In the genomic region with DNA sequence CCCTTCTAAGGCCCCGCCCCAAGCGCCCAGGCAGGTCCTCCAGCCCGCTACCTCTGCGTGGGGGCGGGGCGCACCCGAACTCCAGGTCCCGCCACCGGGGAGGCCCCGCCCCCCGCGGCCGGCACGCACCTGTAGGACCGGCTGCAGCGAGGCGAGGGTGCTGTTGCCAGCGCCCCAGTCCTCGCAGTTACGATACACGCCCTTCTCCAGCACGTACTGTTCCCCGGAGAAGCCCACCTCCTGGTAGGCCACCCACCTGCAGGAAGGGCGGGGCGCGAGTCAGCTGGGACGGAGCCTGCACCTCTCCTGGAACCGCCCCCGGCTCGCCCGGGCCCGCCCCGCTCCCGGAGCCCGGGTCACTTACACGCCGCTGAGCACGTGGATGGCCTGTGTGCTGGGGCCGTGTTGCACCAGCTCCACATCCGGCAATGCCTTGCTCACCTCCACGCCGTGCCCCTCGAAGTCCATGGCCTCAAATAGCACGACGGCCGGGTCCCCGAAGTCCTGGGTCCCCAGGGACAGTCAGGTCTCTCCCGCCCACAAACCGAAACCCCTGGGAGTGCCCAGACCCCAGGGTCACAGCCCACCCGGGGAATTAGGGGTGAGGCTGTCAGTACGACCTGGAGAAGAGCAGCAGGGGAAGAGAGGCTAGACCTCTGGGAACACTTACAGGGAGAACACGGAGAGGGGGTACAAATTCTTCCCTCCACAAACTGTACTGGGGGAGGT, we compare ENCODE assay signal across 8 cellular contexts. TPM values are rescaled to one million over a fixed set of nuclear protein-coding genes. Genes with fewer than 3 reads are reported as not detected.
DNase-seq lines count a peak whose midpoint lies in the region; ATAC-seq and TF ChIP-seq lines count a peak whose summit lies in the region.

No MANE protein-coding gene starts in this region.

- no peaks in the 10 kb centered on the region for H3K27me3 ChIP-seq in parathyroid adenoma (ENCODE audit: control insufficient read depth, insufficient read depth, low read length)

- H3K36me3 ChIP-seq in parathyroid adenoma (ENCODE audit: control insufficient read depth, insufficient read depth, low read length), result no peaks in the 10 kb centered on the region

- H3K79me2 ChIP-seq in parathyroid adenoma, result no peaks in the 10 kb centered on the region

- H3K9ac ChIP-seq in parathyroid adenoma, result no peak overlapping the region

- DNase-seq in GM10266 (ENCODE audit: extremely low spot score) (peak; percentile 80), NOMO-1 treated with DMSO at 0.1 percent for 48 hours (lab: John Stamatoyannopoulos, UW; ENCODE audit: unreplicated experiment) (peak; percentile 53), activated T-helper 1 cell treated with Interleukin-2 at 50 U/mL for 16 hours (ENCODE audit: low read depth) (peak; percentile 82), foreskin fibroblast (peak in 1 of 2 donors; percentile 59), type B pancreatic cell (ENCODE audit: extremely low spot score, unreplicated experiment) (peak; percentile 88), pons (ENCODE audit: low spot score) (no peak)

- H2AFZ ChIP-seq in parathyroid adenoma, result peak overlapping the region; percentile 74

- H3K4me2 ChIP-seq in parathyroid adenoma (ENCODE audit: low read length), result peak overlapping the region; percentile 91

- H3K4me1 Mint-ChIP-seq in type B pancreatic cell (ENCODE audit: unreplicated experiment), result no peaks in the 10 kb centered on the region

- H3K27ac Mint-ChIP-seq in type B pancreatic cell, result no peak overlapping the region

- no peak for TF ChIP-seq CTCF in GM10266 (IDR thresholded peaks at IDR 0.05; ENCODE audit: control insufficient read depth, insufficient read depth, low read depth, missing control alignments)
- TF ChIP-seq CTCF in foreskin fibroblast (IDR thresholded peaks at IDR 0.05; ENCODE audit: low read depth, low read length), result no peak
- no peak for TF ChIP-seq CTCF in parathyroid adenoma (IDR thresholded peaks at IDR 0.05)
- TF ChIP-seq CTCF in type B pancreatic cell (conservative IDR thresholded peaks at IDR 0.05), result no peak

- no peak overlapping the region for H3K27ac ChIP-seq in parathyroid adenoma

- peak; percentile 58 for ATAC-seq in HG03442 (IDR thresholded peaks at IDR 0.05; ENCODE audit: unreplicated experiment)

- H3K4me3 Mint-ChIP-seq in type B pancreatic cell, result peak overlapping the region; percentile 91

- H3K9me3 ChIP-seq in parathyroid adenoma (ENCODE audit: control insufficient read depth, low read length), result no peaks in the 10 kb centered on the region

- peak overlapping the region; percentile 55 to 63 for H3K4me3 ChIP-seq in foreskin fibroblast (ENCODE audit: low read depth in 1 of 2, low read length in 2 of 2)
- peak overlapping the region; percentile 79 for H3K4me3 ChIP-seq in parathyroid adenoma (ENCODE audit: low read depth, low read length)

- H3K4me1 ChIP-seq in parathyroid adenoma, result no peaks in the 10 kb centered on the region

- peaks cover 11% of the 10 kb centered on the region for H3K27me3 Mint-ChIP-seq in type B pancreatic cell

- no peaks in the 10 kb centered on the region for H3K9me3 Mint-ChIP-seq in type B pancreatic cell

- no peaks in the 10 kb centered on the region for H3K36me3 Mint-ChIP-seq in type B pancreatic cell

RNA-seq across cellular contexts. Expression of a gene that starts 17.3 kb away (rescaled TPM):
- total RNA-seq in type B pancreatic cell (ENCODE audit: low replicate concordance), result 20.0 and 67.7 TPM in 2 replicates

RNA-seq across cellular contexts. Expression of a gene that starts 18.9 kb away (rescaled TPM):
- total RNA-seq in type B pancreatic cell (ENCODE audit: low replicate concordance), result 0.75 and 0.93 TPM in 2 replicates

RNA-seq across cellular contexts. Expression of a gene that starts 30.2 kb away (rescaled TPM):
- 27.1 and 50.5 TPM in 2 replicates for total RNA-seq in type B pancreatic cell (ENCODE audit: low replicate concordance)

RNA-seq across cellular contexts. Expression of a gene that starts 35.9 kb away (rescaled TPM):
- not detected in 2 replicates for total RNA-seq in type B pancreatic cell (ENCODE audit: low replicate concordance)

RNA-seq across cellular contexts. Expression of a gene that starts 56.8 kb away (rescaled TPM):
- total RNA-seq in type B pancreatic cell (ENCODE audit: low replicate concordance), result 78.1 and 105 TPM in 2 replicates
